In the genomic region with DNA sequence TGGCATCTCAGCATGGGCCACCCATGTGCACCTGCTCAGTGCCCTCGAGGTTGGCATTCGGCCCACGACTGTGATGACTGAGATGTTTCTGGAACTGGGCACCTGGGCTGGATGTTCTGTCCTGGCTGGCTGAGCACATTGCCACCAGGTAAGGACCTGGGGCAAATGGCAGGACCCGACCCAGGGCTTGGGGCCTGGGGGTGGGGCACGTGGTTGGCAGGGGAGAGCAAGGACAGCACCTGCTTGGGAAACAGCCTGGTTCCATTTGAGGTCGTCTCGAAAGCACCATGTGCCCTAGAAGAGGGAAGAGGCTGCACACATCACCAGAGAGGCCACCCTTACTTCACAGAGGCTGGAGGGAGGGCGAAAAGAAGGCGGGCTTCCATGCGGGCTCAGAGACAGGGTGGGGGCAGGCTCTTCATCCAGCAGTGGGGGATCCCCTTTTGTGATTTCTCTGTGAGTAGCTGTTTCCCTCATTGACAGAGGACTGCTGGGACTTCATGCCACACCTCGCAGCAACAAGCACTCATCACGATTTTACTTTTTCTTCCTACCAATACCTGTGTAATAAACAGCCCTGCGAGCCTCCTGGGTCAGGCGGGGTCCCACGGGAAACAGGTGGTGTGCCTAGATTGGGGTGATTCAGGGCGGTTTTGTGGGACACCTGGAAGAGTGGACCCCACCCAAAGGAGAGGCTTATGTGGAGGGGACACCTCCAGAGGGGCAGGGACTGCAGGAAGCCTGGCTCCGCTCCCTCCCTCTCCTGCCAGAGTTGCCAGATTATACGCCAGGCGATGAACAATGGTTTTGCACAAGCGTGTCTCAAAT, we compare ENCODE assay signal across 8 cellular contexts. TPM values are rescaled to one million over a fixed set of nuclear protein-coding genes. Genes with fewer than 3 reads are reported as not detected.
DNase-seq lines count a peak whose midpoint lies in the region; ATAC-seq lines count a peak whose summit lies in the region.

No MANE protein-coding gene starts in this region.

- H3K27ac Mint-ChIP-seq in T-helper 2 cell treated with Interferon-gamma antibody and Interleukin-4, amounts not matched to agents 5 μg/mL and 100 μg/mL, for 36 hours: peak overlapping the region; percentile 93
- H3K27ac Mint-ChIP-seq in stimulated activated naive CD8-positive, alpha-beta T cell treated with anti-CD3 and anti-CD28 coated beads, Interleukin-15, amount 100 ng/mL, for 72 hours: peak overlapping the region; percentile 90 to 95

- H3K9me3 Mint-ChIP-seq in T-helper 2 cell treated with Interferon-gamma antibody and Interleukin-4, amounts not matched to agents 5 μg/mL and 100 μg/mL, for 36 hours: no peaks in the 10 kb centered on the region
- H3K9me3 Mint-ChIP-seq in stimulated activated naive CD8-positive, alpha-beta T cell treated with anti-CD3 and anti-CD28 coated beads, Interleukin-15, amount 100 ng/mL, for 72 hours: no peaks in the 10 kb centered on the region

- peaks cover 36% of the 10 kb centered on the region for H3K4me1 Mint-ChIP-seq in T-helper 2 cell treated with Interferon-gamma antibody and Interleukin-4, amounts not matched to agents 5 μg/mL and 100 μg/mL, for 36 hours (ENCODE audit: low read depth)
- H3K4me1 Mint-ChIP-seq in stimulated activated naive CD8-positive, alpha-beta T cell treated with anti-CD3 and anti-CD28 coated beads, Interleukin-15, amount 100 ng/mL, for 72 hours: peaks cover 56% of the 10 kb centered on the region

- ATAC-seq in esophagus mucosa: peak; percentile 11
- ATAC-seq in stimulated activated naive CD8-positive, alpha-beta T cell treated with anti-CD3 and anti-CD28 coated beads, Interleukin-15, amount 100 ng/mL, for 72 hours: peak; percentile 66
- no peak for ATAC-seq in GM18873 (IDR thresholded peaks at IDR 0.05; ENCODE audit: low FRiP score, unreplicated experiment)

- H3K4me3 Mint-ChIP-seq in T-helper 2 cell treated with Interferon-gamma antibody and Interleukin-4, amounts not matched to agents 5 μg/mL and 100 μg/mL, for 36 hours: peak overlapping the region; percentile 77
- H3K4me3 Mint-ChIP-seq in stimulated activated naive CD8-positive, alpha-beta T cell treated with anti-CD3 and anti-CD28 coated beads, Interleukin-15, amount 100 ng/mL, for 72 hours: peak overlapping the region; percentile 87 to 92

- H3K36me3 Mint-ChIP-seq in T-helper 2 cell treated with Interferon-gamma antibody and Interleukin-4, amounts not matched to agents 5 μg/mL and 100 μg/mL, for 36 hours (ENCODE audit: low read depth): no peaks in the 10 kb centered on the region

- H3K27me3 Mint-ChIP-seq in T-helper 2 cell treated with Interferon-gamma antibody and Interleukin-4, amounts not matched to agents 5 μg/mL and 100 μg/mL, for 36 hours (ENCODE audit: low read depth): no peaks in the 10 kb centered on the region
- H3K27me3 Mint-ChIP-seq in stimulated activated naive CD8-positive, alpha-beta T cell treated with anti-CD3 and anti-CD28 coated beads, Interleukin-15, amount 100 ng/mL, for 72 hours: no peaks in the 10 kb centered on the region

- peak; percentile 70 for DNase-seq in activated CD8-positive, alpha-beta memory T cell treated with anti-CD3 and anti-CD28 coated beads for 24 hours
- no peak for DNase-seq in activated CD8-positive, alpha-beta memory T cell treated with anti-CD3 and anti-CD28 coated beads, Interleukin-2, amount 50 U/mL, for 48 hours
- DNase-seq in T-helper 2 cell treated with Interferon-gamma antibody and Interleukin-4, amounts not matched to agents 5 μg/mL and 100 μg/mL, for 36 hours (ENCODE audit: low spot score): no peak
- DNase-seq in stimulated activated naive CD8-positive, alpha-beta T cell treated with anti-CD3 and anti-CD28 coated beads, Interleukin-15, amount 100 ng/mL, for 72 hours: peak; percentile 42 to 58
- DNase-seq in HT-29 (ENCODE audit: low spot score): no peak
- DNase-seq in OCI-M2 (lab: John Stamatoyannopoulos, UW; ENCODE audit: unreplicated experiment): no peak

RNA-seq across cellular contexts. Expression of a gene that starts 12.0 kb away (rescaled TPM):
- 5.1 TPM for total RNA-seq in esophagus mucosa
- total RNA-seq in HT-29 (2014; rRNA removed; shearing (Covaris generic)): 21.4 and 23.4 TPM in 2 replicates

RNA-seq across cellular contexts. Expression of a gene that starts 12.9 kb away (rescaled TPM):
- 33.0 TPM for total RNA-seq in esophagus mucosa
- 106 and 124 TPM in 2 replicates for total RNA-seq in HT-29 (2014; rRNA removed; shearing (Covaris generic))

RNA-seq across cellular contexts. Expression of a gene that starts 35.1 kb away (rescaled TPM):
- 97.8 TPM for total RNA-seq in esophagus mucosa
- total RNA-seq in HT-29 (2014; rRNA removed; shearing (Covaris generic)): 536 and 557 TPM in 2 replicates

RNA-seq across cellular contexts. Expression of a gene that starts 40.1 kb away (rescaled TPM):
- total RNA-seq in esophagus mucosa: 0.52 TPM
- total RNA-seq in HT-29 (2014; rRNA removed; shearing (Covaris generic)): 0.08 and 0.91 TPM in 2 replicates

RNA-seq across cellular contexts. Expression of a gene that starts 49.7 kb away (rescaled TPM):
- total RNA-seq in esophagus mucosa: 73.6 TPM
- total RNA-seq in HT-29 (2014; rRNA removed; shearing (Covaris generic)): 304 and 321 TPM in 2 replicates

Comparison
In these comparisons a context has a peak if more than half of its experiments do, and no peak if none do; other contexts are left out.
1. DNase-seq: peak in activated CD8-positive, alpha-beta memory T cell treated with anti-CD3 and anti-CD28 coated beads for 24 hours (single experiment) and stimulated activated naive CD8-positive, alpha-beta T cell treated with anti-CD3 and anti-CD28 coated beads, Interleukin-15, amount 100 ng/mL, for 72 hours (2 of 2); none in activated CD8-positive, alpha-beta memory T cell treated with anti-CD3 and anti-CD28 coated beads, Interleukin-2, amount 50 U/mL, for 48 hours (single experiment), T-helper 2 cell treated with Interferon-gamma antibody and Interleukin-4, amounts not matched to agents 5 μg/mL and 100 μg/mL, for 36 hours (single experiment), HT-29 (single experiment) and OCI-M2 (single experiment).